ENCODE assay signal across 7 cellular contexts in genomic region chrX:121853762-121854613, GRCh38.
"Had no signal": no experiment of that assay in that cellular context is flagged by ENCODE, and none has a peak within 500 bp of the region (broad histone marks: within the 10 kb centered on the region; RNA-seq: fewer than 3 reads in every experiment).

No MANE protein-coding gene starts in this region.

- FAIRE-seq: H1, H54, HTR-8/SVneo had no signal

- H2AFZ ChIP-seq: GM23338 had no signal

- H3K4me3 ChIP-seq: GM23338 had no signal

- DNase-seq: H9, HCEC 1CT, IMR-90 had no signal

- ATAC-seq: GM23338 had no signal

- H3K4me2 ChIP-seq: GM23338 had no signal
